In the genomic region with DNA sequence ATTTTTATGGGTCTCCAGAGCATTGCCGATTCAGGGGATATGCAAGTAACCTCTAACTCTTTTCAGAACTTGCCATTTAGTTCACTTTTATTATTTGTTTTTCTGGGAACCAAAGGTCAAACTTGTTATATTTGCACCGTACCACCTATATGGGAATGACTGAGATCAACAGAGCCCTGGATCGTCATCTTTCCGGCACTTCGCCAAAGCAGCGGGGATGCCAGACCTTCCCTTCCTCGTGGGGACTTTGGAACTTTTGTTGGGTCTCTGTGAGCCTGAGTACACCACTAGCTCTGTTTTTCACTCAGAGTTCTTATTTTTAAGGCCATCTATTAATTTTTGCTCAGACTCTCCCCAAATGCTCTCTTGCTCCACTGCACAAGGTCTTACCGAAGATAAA, we compare ENCODE assay signal across 1 cellular context.
TF ChIP-seq lines count a peak whose summit lies in the region.

No MANE protein-coding gene starts in this region.

TF ChIP-seq in GM23338, 12 proteins besides CTCF, POLR2A, EP300 and RAD21 (continued from another document):
- TF ChIP-seq, protein P1, sequence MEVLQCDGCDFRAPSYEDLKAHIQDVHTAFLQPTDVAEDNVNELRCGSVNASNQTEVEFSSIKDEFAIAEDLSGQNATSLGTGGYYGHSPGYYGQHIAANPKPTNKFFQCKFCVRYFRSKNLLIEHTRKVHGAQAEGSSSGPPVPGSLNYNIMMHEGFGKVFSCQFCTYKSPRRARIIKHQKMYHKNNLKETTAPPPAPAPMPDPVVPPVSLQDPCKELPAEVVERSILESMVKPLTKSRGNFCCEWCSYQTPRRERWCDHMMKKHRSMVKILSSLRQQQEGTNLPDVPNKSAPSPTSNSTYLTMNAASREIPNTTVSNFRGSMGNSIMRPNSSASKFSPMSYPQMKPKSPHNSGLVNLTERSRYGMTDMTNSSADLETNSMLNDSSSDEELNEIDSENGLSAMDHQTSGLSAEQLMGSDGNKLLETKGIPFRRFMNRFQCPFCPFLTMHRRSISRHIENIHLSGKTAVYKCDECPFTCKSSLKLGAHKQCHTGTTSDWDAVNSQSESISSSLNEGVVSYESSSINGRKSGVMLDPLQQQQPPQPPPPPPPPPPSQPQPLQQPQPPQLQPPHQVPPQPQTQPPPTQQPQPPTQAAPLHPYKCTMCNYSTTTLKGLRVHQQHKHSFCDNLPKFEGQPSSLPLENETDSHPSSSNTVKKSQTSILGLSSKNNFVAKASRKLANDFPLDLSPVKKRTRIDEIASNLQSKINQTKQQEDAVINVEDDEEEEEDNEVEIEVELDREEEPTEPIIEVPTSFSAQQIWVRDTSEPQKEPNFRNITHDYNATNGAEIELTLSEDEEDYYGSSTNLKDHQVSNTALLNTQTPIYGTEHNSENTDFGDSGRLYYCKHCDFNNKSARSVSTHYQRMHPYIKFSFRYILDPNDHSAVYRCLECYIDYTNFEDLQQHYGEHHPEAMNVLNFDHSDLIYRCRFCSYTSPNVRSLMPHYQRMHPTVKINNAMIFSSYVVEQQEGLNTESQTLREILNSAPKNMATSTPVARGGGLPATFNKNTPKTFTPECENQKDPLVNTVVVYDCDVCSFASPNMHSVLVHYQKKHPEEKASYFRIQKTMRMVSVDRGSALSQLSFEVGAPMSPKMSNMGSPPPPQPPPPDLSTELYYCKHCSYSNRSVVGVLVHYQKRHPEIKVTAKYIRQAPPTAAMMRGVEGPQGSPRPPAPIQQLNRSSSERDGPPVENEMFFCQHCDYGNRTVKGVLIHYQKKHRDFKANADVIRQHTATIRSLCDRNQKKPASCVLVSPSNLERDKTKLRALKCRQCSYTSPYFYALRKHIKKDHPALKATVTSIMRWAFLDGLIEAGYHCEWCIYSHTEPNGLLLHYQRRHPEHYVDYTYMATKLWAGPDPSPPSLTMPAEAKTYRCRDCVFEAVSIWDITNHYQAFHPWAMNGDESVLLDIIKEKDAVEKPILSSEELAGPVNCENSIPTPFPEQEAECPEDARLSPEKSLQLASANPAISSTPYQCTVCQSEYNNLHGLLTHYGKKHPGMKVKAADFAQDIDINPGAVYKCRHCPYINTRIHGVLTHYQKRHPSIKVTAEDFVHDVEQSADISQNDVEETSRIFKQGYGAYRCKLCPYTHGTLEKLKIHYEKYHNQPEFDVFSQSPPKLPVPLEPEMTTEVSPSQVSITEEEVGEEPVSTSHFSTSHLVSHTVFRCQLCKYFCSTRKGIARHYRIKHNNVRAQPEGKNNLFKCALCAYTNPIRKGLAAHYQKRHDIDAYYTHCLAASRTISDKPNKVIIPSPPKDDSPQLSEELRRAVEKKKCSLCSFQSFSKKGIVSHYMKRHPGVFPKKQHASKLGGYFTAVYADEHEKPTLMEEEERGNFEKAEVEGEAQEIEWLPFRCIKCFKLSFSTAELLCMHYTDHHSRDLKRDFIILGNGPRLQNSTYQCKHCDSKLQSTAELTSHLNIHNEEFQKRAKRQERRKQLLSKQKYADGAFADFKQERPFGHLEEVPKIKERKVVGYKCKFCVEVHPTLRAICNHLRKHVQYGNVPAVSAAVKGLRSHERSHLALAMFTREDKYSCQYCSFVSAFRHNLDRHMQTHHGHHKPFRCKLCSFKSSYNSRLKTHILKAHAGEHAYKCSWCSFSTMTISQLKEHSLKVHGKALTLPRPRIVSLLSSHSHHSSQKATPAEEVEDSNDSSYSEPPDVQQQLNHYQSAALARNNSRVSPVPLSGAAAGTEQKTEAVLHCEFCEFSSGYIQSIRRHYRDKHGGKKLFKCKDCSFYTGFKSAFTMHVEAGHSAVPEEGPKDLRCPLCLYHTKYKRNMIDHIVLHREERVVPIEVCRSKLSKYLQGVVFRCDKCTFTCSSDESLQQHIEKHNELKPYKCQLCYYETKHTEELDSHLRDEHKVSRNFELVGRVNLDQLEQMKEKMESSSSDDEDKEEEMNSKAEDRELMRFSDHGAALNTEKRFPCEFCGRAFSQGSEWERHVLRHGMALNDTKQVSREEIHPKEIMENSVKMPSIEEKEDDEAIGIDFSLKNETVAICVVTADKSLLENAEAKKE (CRISPR knock-in tag; IDR thresholded peaks at IDR 0.05), result no peak
- no peak for TF ChIP-seq ZNF331 (CRISPR knock-in tag; IDR thresholded peaks at IDR 0.05; ENCODE audit: low read depth)
- no peak for TF ChIP-seq POLR2AphosphoS5 (IDR thresholded peaks at IDR 0.05; ENCODE audit: low read depth)
